Comparison of ENCODE assay signal across 8 cellular contexts in the genomic region with DNA sequence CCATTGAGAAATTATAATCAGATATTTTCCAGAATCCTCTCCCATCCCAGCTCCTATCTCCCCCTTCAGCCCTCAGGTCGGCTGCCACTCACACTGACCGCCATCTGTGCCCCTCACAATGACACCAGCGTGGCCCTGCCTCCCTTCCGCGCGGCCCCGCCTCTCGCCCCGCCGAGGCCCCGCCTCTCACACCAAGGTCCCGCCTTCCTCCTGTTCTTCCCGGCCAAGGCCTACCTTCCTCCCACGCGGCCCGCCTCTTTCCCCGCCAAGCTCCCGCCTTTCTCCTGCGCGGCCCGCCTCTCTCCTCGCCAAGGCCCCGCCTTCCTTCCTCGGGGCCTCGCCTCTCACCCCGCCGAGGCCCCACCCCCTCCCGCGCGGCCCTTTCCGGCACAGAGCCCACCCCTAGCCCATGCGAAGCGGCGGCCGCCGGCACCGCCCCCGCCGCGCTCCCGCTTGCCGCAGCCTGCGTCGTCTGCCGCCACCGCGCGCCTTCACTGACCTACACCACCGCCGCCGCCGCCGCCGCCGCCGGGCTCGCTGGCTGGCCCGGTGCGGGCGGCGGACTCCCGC. TPM values are rescaled to one million over a fixed set of nuclear protein-coding genes. Genes with fewer than 3 reads are reported as not detected.
DNase-seq lines count a peak whose midpoint lies in the region; ATAC-seq, FAIRE-seq and TF ChIP-seq lines count a peak whose summit lies in the region.

A gene (plus strand): TSS at position 410 of the 570 bp plus-strand sequence. CDS start 261 bp downstream, outside the sequence.

- peak within 1 kb of the TSS; percentile 95 for H3K4me3 Mint-ChIP-seq in activated naive CD8-positive, alpha-beta T cell treated with anti-CD3 and anti-CD28 coated beads, Interleukin-2, amount 50 U/mL, for 24 hours

- peak within 1 kb of the TSS; percentile 94 for H3K27ac Mint-ChIP-seq in activated naive CD8-positive, alpha-beta T cell treated with anti-CD3 and anti-CD28 coated beads, Interleukin-2, amount 50 U/mL, for 24 hours

- H3K27me3 ChIP-seq in pancreas (no peaks in the 10 kb centered on the region), thyroid gland (no peaks in the 10 kb centered on the region)

- ATAC-seq in HG02852 (IDR thresholded peaks at IDR 0.05; ENCODE audit: unreplicated experiment): peak; percentile 82
- ATAC-seq in activated naive CD8-positive, alpha-beta T cell treated with anti-CD3 and anti-CD28 coated beads, Interleukin-2, amount 50 U/mL, for 24 hours: peak; percentile 88
- ATAC-seq in Right ventricle myocardium inferior: peak; percentile 98
- peak; percentile 94 to 97 (median 95) for ATAC-seq in pancreas

- H3K9me3 ChIP-seq in pancreas (no peaks in the 10 kb centered on the region), thyroid gland (no peaks in the 10 kb centered on the region)

- H3K27ac ChIP-seq in pancreas (peak within 1 kb of the TSS; percentile 79 to 94 (median 90)), thyroid gland (peak within 1 kb of the TSS; percentile 36 to 92 (median 78))

- H3K27me3 Mint-ChIP-seq in activated naive CD8-positive, alpha-beta T cell treated with anti-CD3 and anti-CD28 coated beads, Interleukin-2, amount 50 U/mL, for 24 hours: no peaks in the 10 kb centered on the region

- FAIRE-seq in pancreas (lab: Jason Lieb, UNC): no peak

- peaks cover 38% of the 10 kb centered on the region for H3K36me3 Mint-ChIP-seq in activated naive CD8-positive, alpha-beta T cell treated with anti-CD3 and anti-CD28 coated beads, Interleukin-2, amount 50 U/mL, for 24 hours (ENCODE audit: low read depth)

- no peaks in the 10 kb centered on the region for H3K9me3 Mint-ChIP-seq in activated naive CD8-positive, alpha-beta T cell treated with anti-CD3 and anti-CD28 coated beads, Interleukin-2, amount 50 U/mL, for 24 hours

- H3K4me3 ChIP-seq in GM12875 (ENCODE audit: low read depth, low read length): peak within 1 kb of the TSS; percentile 96
- H3K4me3 ChIP-seq in pancreas: peak within 1 kb of the TSS; percentile 60 to 92 (median 71)
- H3K4me3 ChIP-seq in thyroid gland (replicated peaks in 1 of 3): peak within 1 kb of the TSS; percentile 21 to 94 (median 67)

- TF ChIP-seq CTCF in GM12875 (IDR thresholded peaks at IDR 0.05; ENCODE audit: borderline replicate concordance, insufficient read depth, low read depth, low read length) (no peak), pancreas (IDR thresholded peaks at IDR 0.05) (no peak), thyroid gland (IDR thresholded peaks at IDR 0.05) (no peak)

- 0 to 1% methylated on average over 51 to 62 of the region's 62 CpGs for WGBS in pancreas, 2 donors
- WGBS in thyroid gland, 2 donors: 1 to 2% methylated on average over 31 to 46 of the region's 62 CpGs

- H3K4me1 Mint-ChIP-seq in activated naive CD8-positive, alpha-beta T cell treated with anti-CD3 and anti-CD28 coated beads, Interleukin-2, amount 50 U/mL, for 24 hours: peaks cover 52% of the 10 kb centered on the region

- TF ChIP-seq POLR2A in thyroid gland (IDR thresholded peaks at IDR 0.05): peak in 1 of 2 donors; percentile 87

- peaks cover 16 to 23% (median 18%) of the 10 kb centered on the region in 3 donors for H3K4me1 ChIP-seq in pancreas
- peaks cover 34 to 42% of the 10 kb centered on the region in 2 donors for H3K4me1 ChIP-seq in thyroid gland

- peaks cover 0 to 22% (median 13%) of the 10 kb centered on the region in 3 donors for H3K36me3 ChIP-seq in pancreas
- H3K36me3 ChIP-seq in thyroid gland: peaks cover 7 to 13% of the 10 kb centered on the region in 2 donors

- intact Hi-C loops in Right ventricle myocardium inferior (cut with DNase I): loop anchor here (1.0 kb wide), 1 partner anchor 14 kb away; a partner anchor contains a TSS
- intact Hi-C loops in pancreas (cut with DNase I): no loop called here
- intact Hi-C loops in thyroid gland (cut with DNase I): no loop called here

- peak; percentile 76 for DNase-seq in NCI-H1436 treated with DMSO at 0.1 percent for 48 hours (lab: John Stamatoyannopoulos, UW)
- DNase-seq in T follicular helper cell (ENCODE audit: low read depth): peak; percentile 96
- peak; percentile 99 for DNase-seq in activated naive CD8-positive, alpha-beta T cell treated with anti-CD3 and anti-CD28 coated beads, Interleukin-2, amount 50 U/mL, for 24 hours
- peak; percentile 98 for DNase-seq in Right ventricle myocardium inferior (ENCODE audit: missing footprints)
- DNase-seq in pancreas: peak; percentile 96 to 99 (median 98)
- DNase-seq in thyroid gland: peak; percentile 98

RNA-seq across cellular contexts. Expression of the gene that starts here (rescaled TPM):
- total RNA-seq in Right ventricle myocardium inferior (55.5 TPM), pancreas (10 to 100 TPM; 17.5 to 25.1 (median 21.8) TPM), thyroid gland (10 to 100 TPM; 33.5 to 68.1 (median 48.4) TPM)
- 10 to 100 TPM; 11.6 to 17.8 TPM for polyA plus RNA-seq in pancreas

Comparison
In these comparisons a context has a peak if more than half of its experiments do, and no peak if none do; other contexts are left out.
1. Peak in every context shown above with its lines: DNase-seq, ATAC-seq, H3K4me3 ChIP-seq and H3K27ac ChIP-seq.